2 cellular contexts compared by ENCODE assay signal in genomic region chr2:68544811-68545210, GRCh38.
TF ChIP-seq lines count a peak whose summit lies in the region.

No MANE protein-coding gene starts in this region.

TF ChIP-seq in HepG2, 621 proteins besides CTCF, POLR2A, EP300 and RAD21 (continued from another document):
- TF ChIP-seq, protein P1, sequence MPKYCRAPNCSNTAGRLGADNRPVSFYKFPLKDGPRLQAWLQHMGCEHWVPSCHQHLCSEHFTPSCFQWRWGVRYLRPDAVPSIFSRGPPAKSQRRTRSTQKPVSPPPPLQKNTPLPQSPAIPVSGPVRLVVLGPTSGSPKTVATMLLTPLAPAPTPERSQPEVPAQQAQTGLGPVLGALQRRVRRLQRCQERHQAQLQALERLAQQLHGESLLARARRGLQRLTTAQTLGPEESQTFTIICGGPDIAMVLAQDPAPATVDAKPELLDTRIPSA (CRISPR knock-in tag; IDR thresholded peaks at IDR 0.05; ENCODE audit: borderline replicate concordance): no peak
- peak; percentile 55; the same call in 1 of the 2 replicates for TF ChIP-seq CREB1 (IDR thresholded peaks at IDR 0.05)
- no peak for TF ChIP-seq CREB1 (CRISPR knock-in tag; IDR thresholded peaks at IDR 0.05)

TF ChIP-seq in GM12878, 131 proteins besides CTCF, POLR2A, EP300 and RAD21 (continued from another document):
- TF ChIP-seq, protein P2, sequence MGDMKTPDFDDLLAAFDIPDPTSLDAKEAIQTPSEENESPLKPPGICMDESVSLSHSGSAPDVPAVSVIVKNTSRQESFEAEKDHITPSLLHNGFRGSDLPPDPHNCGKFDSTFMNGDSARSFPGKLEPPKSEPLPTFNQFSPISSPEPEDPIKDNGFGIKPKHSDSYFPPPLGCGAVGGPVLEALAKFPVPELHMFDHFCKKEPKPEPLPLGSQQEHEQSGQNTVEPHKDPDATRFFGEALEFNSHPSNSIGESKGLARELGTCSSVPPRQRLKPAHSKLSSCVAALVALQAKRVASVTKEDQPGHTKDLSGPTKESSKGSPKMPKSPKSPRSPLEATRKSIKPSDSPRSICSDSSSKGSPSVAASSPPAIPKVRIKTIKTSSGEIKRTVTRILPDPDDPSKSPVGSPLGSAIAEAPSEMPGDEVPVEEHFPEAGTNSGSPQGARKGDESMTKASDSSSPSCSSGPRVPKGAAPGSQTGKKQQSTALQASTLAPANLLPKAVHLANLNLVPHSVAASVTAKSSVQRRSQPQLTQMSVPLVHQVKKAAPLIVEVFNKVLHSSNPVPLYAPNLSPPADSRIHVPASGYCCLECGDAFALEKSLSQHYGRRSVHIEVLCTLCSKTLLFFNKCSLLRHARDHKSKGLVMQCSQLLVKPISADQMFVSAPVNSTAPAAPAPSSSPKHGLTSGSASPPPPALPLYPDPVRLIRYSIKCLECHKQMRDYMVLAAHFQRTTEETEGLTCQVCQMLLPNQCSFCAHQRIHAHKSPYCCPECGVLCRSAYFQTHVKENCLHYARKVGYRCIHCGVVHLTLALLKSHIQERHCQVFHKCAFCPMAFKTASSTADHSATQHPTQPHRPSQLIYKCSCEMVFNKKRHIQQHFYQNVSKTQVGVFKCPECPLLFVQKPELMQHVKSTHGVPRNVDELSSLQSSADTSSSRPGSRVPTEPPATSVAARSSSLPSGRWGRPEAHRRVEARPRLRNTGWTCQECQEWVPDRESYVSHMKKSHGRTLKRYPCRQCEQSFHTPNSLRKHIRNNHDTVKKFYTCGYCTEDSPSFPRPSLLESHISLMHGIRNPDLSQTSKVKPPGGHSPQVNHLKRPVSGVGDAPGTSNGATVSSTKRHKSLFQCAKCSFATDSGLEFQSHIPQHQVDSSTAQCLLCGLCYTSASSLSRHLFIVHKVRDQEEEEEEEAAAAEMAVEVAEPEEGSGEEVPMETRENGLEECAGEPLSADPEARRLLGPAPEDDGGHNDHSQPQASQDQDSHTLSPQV (IDR thresholded peaks at IDR 0.05): no peak
- TF ChIP-seq, protein P3, sequence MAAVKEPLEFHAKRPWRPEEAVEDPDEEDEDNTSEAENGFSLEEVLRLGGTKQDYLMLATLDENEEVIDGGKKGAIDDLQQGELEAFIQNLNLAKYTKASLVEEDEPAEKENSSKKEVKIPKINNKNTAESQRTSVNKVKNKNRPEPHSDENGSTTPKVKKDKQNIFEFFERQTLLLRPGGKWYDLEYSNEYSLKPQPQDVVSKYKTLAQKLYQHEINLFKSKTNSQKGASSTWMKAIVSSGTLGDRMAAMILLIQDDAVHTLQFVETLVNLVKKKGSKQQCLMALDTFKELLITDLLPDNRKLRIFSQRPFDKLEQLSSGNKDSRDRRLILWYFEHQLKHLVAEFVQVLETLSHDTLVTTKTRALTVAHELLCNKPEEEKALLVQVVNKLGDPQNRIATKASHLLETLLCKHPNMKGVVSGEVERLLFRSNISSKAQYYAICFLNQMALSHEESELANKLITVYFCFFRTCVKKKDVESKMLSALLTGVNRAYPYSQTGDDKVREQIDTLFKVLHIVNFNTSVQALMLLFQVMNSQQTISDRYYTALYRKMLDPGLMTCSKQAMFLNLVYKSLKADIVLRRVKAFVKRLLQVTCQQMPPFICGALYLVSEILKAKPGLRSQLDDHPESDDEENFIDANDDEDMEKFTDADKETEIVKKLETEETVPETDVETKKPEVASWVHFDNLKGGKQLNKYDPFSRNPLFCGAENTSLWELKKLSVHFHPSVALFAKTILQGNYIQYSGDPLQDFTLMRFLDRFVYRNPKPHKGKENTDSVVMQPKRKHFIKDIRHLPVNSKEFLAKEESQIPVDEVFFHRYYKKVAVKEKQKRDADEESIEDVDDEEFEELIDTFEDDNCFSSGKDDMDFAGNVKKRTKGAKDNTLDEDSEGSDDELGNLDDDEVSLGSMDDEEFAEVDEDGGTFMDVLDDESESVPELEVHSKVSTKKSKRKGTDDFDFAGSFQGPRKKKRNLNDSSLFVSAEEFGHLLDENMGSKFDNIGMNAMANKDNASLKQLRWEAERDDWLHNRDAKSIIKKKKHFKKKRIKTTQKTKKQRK (IDR thresholded peaks at IDR 0.05; ENCODE audit: low read depth, low read length): no peak
- TF ChIP-seq PML (IDR thresholded peaks at IDR 0.05; ENCODE audit: low read length): no peak
- TF ChIP-seq, protein P4, sequence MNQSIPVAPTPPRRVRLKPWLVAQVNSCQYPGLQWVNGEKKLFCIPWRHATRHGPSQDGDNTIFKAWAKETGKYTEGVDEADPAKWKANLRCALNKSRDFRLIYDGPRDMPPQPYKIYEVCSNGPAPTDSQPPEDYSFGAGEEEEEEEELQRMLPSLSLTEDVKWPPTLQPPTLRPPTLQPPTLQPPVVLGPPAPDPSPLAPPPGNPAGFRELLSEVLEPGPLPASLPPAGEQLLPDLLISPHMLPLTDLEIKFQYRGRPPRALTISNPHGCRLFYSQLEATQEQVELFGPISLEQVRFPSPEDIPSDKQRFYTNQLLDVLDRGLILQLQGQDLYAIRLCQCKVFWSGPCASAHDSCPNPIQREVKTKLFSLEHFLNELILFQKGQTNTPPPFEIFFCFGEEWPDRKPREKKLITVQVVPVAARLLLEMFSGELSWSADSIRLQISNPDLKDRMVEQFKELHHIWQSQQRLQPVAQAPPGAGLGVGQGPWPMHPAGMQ (IDR thresholded peaks at IDR 0.05; ENCODE audit: borderline replicate concordance): no peak
- TF ChIP-seq RCOR1 (conservative IDR thresholded peaks at IDR 0.05; ENCODE audit: low read depth, low read length): no peak
- TF ChIP-seq RELB (IDR thresholded peaks at IDR 0.05; ENCODE audit: low read depth): no peak
- TF ChIP-seq EZH2 (IDR thresholded peaks at IDR 0.05; ENCODE audit: borderline replicate concordance, control insufficient read depth, low read depth, low read length): no peak
- no peak for TF ChIP-seq IKZF2 (IDR thresholded peaks at IDR 0.05)
- no peak for TF ChIP-seq RELA (IDR thresholded peaks at IDR 0.05; ENCODE audit: borderline replicate concordance, partially characterized antibody)
- no peak for TF ChIP-seq SMARCA5 (IDR thresholded peaks at IDR 0.05)
